Comparison of ENCODE assay signal across 18 cellular contexts in the genomic region with DNA sequence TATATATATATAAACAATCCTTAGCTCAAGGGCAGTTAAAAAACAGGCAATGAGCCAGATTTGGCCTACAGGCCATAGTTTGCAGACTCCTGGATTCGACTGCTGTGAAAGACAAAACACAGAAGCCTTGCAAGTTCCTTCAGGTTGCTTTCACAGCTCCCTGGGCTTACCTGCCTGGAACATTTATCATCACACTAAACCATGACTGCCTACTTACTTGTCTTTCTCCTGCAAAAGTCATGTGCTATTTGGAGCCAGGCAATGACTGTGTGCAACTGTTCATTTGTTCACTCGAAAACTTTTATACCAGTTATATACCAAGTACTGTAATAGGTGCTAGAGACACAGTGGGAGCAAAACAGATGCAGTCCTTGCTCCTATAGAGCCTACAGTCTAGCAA. TPM values are rescaled to one million over a fixed set of nuclear protein-coding genes. Genes with fewer than 3 reads are reported as not detected.
A peak's percentile ranks its signal among the peaks of the same experiment; 100 is the strongest.
DNase-seq lines count a peak whose midpoint lies in the region; ATAC-seq and TF ChIP-seq lines count a peak whose summit lies in the region.
"Had no signal": no experiment of that assay in that cellular context is flagged by ENCODE, and none has a peak within 500 bp of the region (broad histone marks: within the 10 kb centered on the region; RNA-seq: fewer than 3 reads in every experiment).

No MANE protein-coding gene starts in this region.

- peaks cover 19% of the 10 kb centered on the region; the same call in 1 of the 2 replicates for H3K79me2 ChIP-seq in PC-3 (ENCODE audit: low read length)

- peak overlapping the region; percentile 19 for H2AFZ ChIP-seq in PC-3 (ENCODE audit: low read length)
- H2AFZ ChIP-seq: GM23248, PC-9 had no signal

- no peaks in the 10 kb centered on the region; the same call in 1 of the 2 replicates for H4K20me1 ChIP-seq in PC-3 (ENCODE audit: low read length)

- no peaks in the 10 kb centered on the region for H3K9me2 ChIP-seq in PC-3 (replicated peaks; ENCODE audit: low read length)

- no peak overlapping the region for H3K4me3 ChIP-seq in PC-3 (ENCODE audit: low read length)
- peak overlapping the region; percentile 17 for H3K4me3 ChIP-seq in effector memory CD4-positive, alpha-beta T cell (ENCODE audit: insufficient read depth, low read depth, low read length, poor library complexity, severe bottlenecking)
- H3K4me3 ChIP-seq: GM23248, PC-9, skin epidermis, stomach, vagina had no signal

- peaks cover 18% of the 10 kb centered on the region for H3K4me1 ChIP-seq in PC-3 (ENCODE audit: insufficient read depth, low read length)
- peaks cover 45% of the 10 kb centered on the region for H3K4me1 ChIP-seq in effector memory CD4-positive, alpha-beta T cell (ENCODE audit: control insufficient read depth, insufficient read depth, low read length, poor library complexity, severe bottlenecking)

- H3K4me1 Mint-ChIP-seq in activated T-cell treated with anti-CD3 and anti-CD28 coated beads, Interleukin-2, amount 50 U/mL, for 24 hours (ENCODE audit: low read depth), result peaks cover 61% of the 10 kb centered on the region
- H3K4me1 Mint-ChIP-seq in stimulated activated effector memory CD8-positive, alpha-beta T cell treated with anti-CD3 and anti-CD28 coated beads, Interleukin-12 subunit alpha, Interleukin-12 subunit beta, amount 100 ng/mL, for 72 hours, result peaks cover 55% of the 10 kb centered on the region

- H3K27ac Mint-ChIP-seq in activated T-cell treated with anti-CD3 and anti-CD28 coated beads, Interleukin-2, amount 50 U/mL, for 24 hours, result peak overlapping the region; percentile 88
- peak overlapping the region; percentile 91 for H3K27ac Mint-ChIP-seq in stimulated activated effector memory CD8-positive, alpha-beta T cell treated with anti-CD3 and anti-CD28 coated beads, Interleukin-12 subunit alpha, Interleukin-12 subunit beta, amount 100 ng/mL, for 72 hours

- no peak overlapping the region for H3K27ac ChIP-seq in PC-3 (ENCODE audit: low read length)
- H3K27ac ChIP-seq in effector memory CD4-positive, alpha-beta T cell (ENCODE audit: insufficient read depth, low read length, poor library complexity, severe bottlenecking), result peak overlapping the region; percentile 60
- H3K27ac ChIP-seq: GM23248, PC-9, vagina had no signal

- peaks cover 16% of the 10 kb centered on the region for H3K36me3 Mint-ChIP-seq in activated T-cell treated with anti-CD3 and anti-CD28 coated beads, Interleukin-2, amount 50 U/mL, for 24 hours (ENCODE audit: low read depth)
- peaks cover 19% of the 10 kb centered on the region for H3K36me3 Mint-ChIP-seq in stimulated activated effector memory CD8-positive, alpha-beta T cell treated with anti-CD3 and anti-CD28 coated beads, Interleukin-12 subunit alpha, Interleukin-12 subunit beta, amount 100 ng/mL, for 72 hours

- H3K27me3 ChIP-seq in PC-3 (ENCODE audit: low read length), result no peaks in the 10 kb centered on the region
- no peaks in the 10 kb centered on the region for H3K27me3 ChIP-seq in effector memory CD4-positive, alpha-beta T cell (replicated peaks; ENCODE audit: control insufficient read depth, insufficient read depth, low read length, poor library complexity, severe bottlenecking)
- H3K27me3 ChIP-seq: stomach, vagina had no signal

- H3K27me3 Mint-ChIP-seq in activated T-cell treated with anti-CD3 and anti-CD28 coated beads, Interleukin-2, amount 50 U/mL, for 24 hours, result no peaks in the 10 kb centered on the region

- no peak for TF ChIP-seq CTCF in PC-3 (conservative IDR thresholded peaks at IDR 0.05; ENCODE audit: low read depth, low read length)

- H3K4me3 Mint-ChIP-seq in activated T-cell treated with anti-CD3 and anti-CD28 coated beads, Interleukin-2, amount 50 U/mL, for 24 hours, result peak overlapping the region; percentile 27
- H3K4me3 Mint-ChIP-seq in stimulated activated effector memory CD8-positive, alpha-beta T cell treated with anti-CD3 and anti-CD28 coated beads, Interleukin-12 subunit alpha, Interleukin-12 subunit beta, amount 100 ng/mL, for 72 hours, result peak overlapping the region; percentile 52

- DNase-seq in activated T-cell treated with anti-CD3 and anti-CD28 coated beads, Interleukin-2, amount 50 U/mL, for 24 hours, result no peak
- DNase-seq in activated T-cell treated with anti-CD3 and anti-CD28 coated beads for 4 hours (no peak), PC-3 (no peak), NCI-H1092 (lab: John Stamatoyannopoulos, UW) (no peak), NCI-H1048 (lab: John Stamatoyannopoulos, UW) (no peak), LoVo (ENCODE audit: low spot score) (no peak)
- no peak for DNase-seq in effector memory CD4-positive, alpha-beta T cell
- no peak for DNase-seq in stimulated activated effector memory CD8-positive, alpha-beta T cell treated with anti-CD3 and anti-CD28 coated beads, Interleukin-12 subunit alpha, Interleukin-12 subunit beta, amount 100 ng/mL, for 72 hours (ENCODE audit: low spot score in 2 of 2)
- DNase-seq: activated CD4-positive, alpha-beta T cell treated with anti-CD3 and anti-CD28 coated beads, Interleukin-2, amount 50 U/mL, for 48 hours; DMS 273 treated with DMSO at 0.1 percent for 48 hours; IMR-90; mesendoderm; NCI-H146; PC-9; stomach had no signal

- no peaks in the 10 kb centered on the region for H3F3A ChIP-seq in PC-3 (ENCODE audit: low read length, unreplicated experiment)

- H3K9ac ChIP-seq in PC-3 (ENCODE audit: low read length), result no peak overlapping the region
- H3K9ac ChIP-seq: GM23248 had no signal

- POLR2A ChIA-PET in PC-3 (lab: Charles Lee; ENCODE audit: unreplicated experiment), result no interaction called here

- H3K9me3 ChIP-seq in PC-3 (ENCODE audit: low read length), result no peaks in the 10 kb centered on the region
- H3K9me3 ChIP-seq in effector memory CD4-positive, alpha-beta T cell (ENCODE audit: control insufficient read depth, low read length), result no peaks in the 10 kb centered on the region
- H3K9me3 ChIP-seq: stomach, vagina had no signal

- no peak for ATAC-seq in PC-3
- ATAC-seq in stimulated activated effector memory CD8-positive, alpha-beta T cell treated with anti-CD3 and anti-CD28 coated beads, Interleukin-12 subunit alpha, Interleukin-12 subunit beta, amount 100 ng/mL, for 72 hours, result no peak

- H3K9me3 Mint-ChIP-seq in activated T-cell treated with anti-CD3 and anti-CD28 coated beads, Interleukin-2, amount 50 U/mL, for 24 hours, result peaks cover 4% of the 10 kb centered on the region
- H3K9me3 Mint-ChIP-seq in stimulated activated effector memory CD8-positive, alpha-beta T cell treated with anti-CD3 and anti-CD28 coated beads, Interleukin-12 subunit alpha, Interleukin-12 subunit beta, amount 100 ng/mL, for 72 hours, result peaks cover 3% of the 10 kb centered on the region

- CTCF ChIA-PET in PC-3 (lab: Charles Lee), result no interaction called here

- H3K4me2 ChIP-seq in PC-3 (ENCODE audit: low read length), result no peak overlapping the region
- H3K4me2 ChIP-seq: PC-9 had no signal

- intact Hi-C loops in PC-3 (cut with micrococcal nuclease), result loop anchor here (5.0 kb wide), 1 partner anchor 680 kb away; no protein-coding TSS in a partner anchor

- no peaks in the 10 kb centered on the region for H3K36me3 ChIP-seq in PC-3 (ENCODE audit: low read depth, low read length)
- no peaks in the 10 kb centered on the region for H3K36me3 ChIP-seq in effector memory CD4-positive, alpha-beta T cell (ENCODE audit: control insufficient read depth, insufficient read depth, low read length)
- H3K36me3 ChIP-seq: stomach, vagina had no signal

- BruUV-seq in PC-3 (replicated peaks; lab: Mats Ljungman, UMichigan), result no TSS peak

RNA-seq across cellular contexts. Expression of gene RPS6KA5, which starts 2.2 kb away (rescaled TPM):
- total RNA-seq in PC-3 (2014; rRNA removed), result 8.6 and 10.7 TPM in 2 replicates

RNA-seq across cellular contexts. Expression of gene DGLUCY, which starts 51.3 kb away (rescaled TPM):
- total RNA-seq in PC-3 (2014; rRNA removed), result 0.84 and 0.92 TPM in 2 replicates
